23 cellular contexts compared by ENCODE assay signal in the genomic region with DNA sequence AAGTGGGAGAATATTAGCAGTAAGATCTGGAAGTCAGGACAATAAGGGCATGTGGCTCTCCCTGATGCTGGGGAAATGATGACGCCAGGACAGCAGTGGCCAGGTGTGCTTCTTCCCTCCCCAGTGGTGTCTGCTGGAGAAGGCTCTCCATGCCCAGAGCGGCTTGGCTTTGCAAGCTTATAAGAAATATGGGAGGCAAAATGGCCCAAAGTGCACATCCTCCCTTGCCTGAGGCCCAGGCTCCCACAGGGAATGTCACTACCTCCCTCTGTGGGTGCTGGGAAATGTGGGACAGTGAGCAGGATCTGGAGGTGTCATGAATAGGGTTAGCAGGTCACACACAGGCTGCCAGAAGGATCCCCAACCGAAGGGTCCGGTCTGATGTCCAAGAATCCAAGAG. TPM values are rescaled to one million over a fixed set of nuclear protein-coding genes. Genes with fewer than 3 reads are reported as not detected.
"Had no signal": no experiment of that assay in that cellular context is flagged by ENCODE, and none has a peak within 500 bp of the region (broad histone marks: within the 10 kb centered on the region; RNA-seq: fewer than 3 reads in every experiment).

No MANE protein-coding gene starts in this region.

- H3K27me3 ChIP-seq: hepatocyte, ovary, right atrium auricular region had no signal

- H3K4me2 ChIP-seq: hepatocyte had no signal

- H3K9me3 Mint-ChIP-seq: endodermal cell had no signal

- H3K27me3 Mint-ChIP-seq: type B pancreatic cell had no signal

- H3K9me3 ChIP-seq: ovary, right atrium auricular region had no signal

- ATAC-seq: left colon; left ventricle myocardium superior; naive thymus-derived CD4-positive, alpha-beta T cell had no signal

- H2AFZ ChIP-seq: hepatocyte had no signal

- DNase-seq: effector CD4-positive, alpha-beta T cell; endodermal cell; erythroblast; foreskin melanocyte; left colon; left ventricle myocardium superior; ovary; small intestine; stimulated activated CD4-positive, alpha-beta T cell treated with anti-CD3 and anti-CD28 coated beads, Interleukin-12 subunit alpha, Interleukin-12 subunit beta, amount 100 ng/mL, for 4 hours; stimulated activated naive CD4-positive, alpha-beta T cell treated with Interleukin-2 at 50 U/mL for 16 hours had no signal

- H3K36me3 Mint-ChIP-seq: naive thymus-derived CD4-positive, alpha-beta T cell had no signal

- H3K4me3 ChIP-seq: coronary artery, hepatocyte, ovary, right atrium auricular region had no signal

- H3K36me3 ChIP-seq: ovary, right atrium auricular region had no signal

- H3K27ac ChIP-seq: coronary artery, hepatocyte, ovary, right atrium auricular region had no signal

- H3K4me3 Mint-ChIP-seq: endodermal cell; naive thymus-derived CD4-positive, alpha-beta T cell; type B pancreatic cell had no signal

- H3K27ac Mint-ChIP-seq: endodermal cell; naive thymus-derived CD4-positive, alpha-beta T cell had no signal

RNA-seq across cellular contexts. Expression of a gene that starts 17.1 kb away (rescaled TPM):
- total RNA-seq: left ventricle myocardium superior; mononuclear cell; naive thymus-derived CD4-positive, alpha-beta T cell; posterior vena cava; right atrium auricular region had no signal

RNA-seq across cellular contexts. Expression of a gene that starts 53.0 kb away (rescaled TPM):
- total RNA-seq: dermis microvascular lymphatic vessel endothelial cell; endodermal cell; endothelial cell of umbilical vein; kidney epithelial cell; left colon; left ventricle myocardium superior; lung microvascular endothelial cell; mesenteric fat pad; mononuclear cell; naive thymus-derived CD4-positive, alpha-beta T cell; ovary; posterior vena cava; right atrium auricular region had no signal
- polyA plus RNA-seq: endothelial cell of umbilical vein; naive thymus-derived CD4-positive, alpha-beta T cell; neural cell; ovary had no signal
